In the genomic region with DNA sequence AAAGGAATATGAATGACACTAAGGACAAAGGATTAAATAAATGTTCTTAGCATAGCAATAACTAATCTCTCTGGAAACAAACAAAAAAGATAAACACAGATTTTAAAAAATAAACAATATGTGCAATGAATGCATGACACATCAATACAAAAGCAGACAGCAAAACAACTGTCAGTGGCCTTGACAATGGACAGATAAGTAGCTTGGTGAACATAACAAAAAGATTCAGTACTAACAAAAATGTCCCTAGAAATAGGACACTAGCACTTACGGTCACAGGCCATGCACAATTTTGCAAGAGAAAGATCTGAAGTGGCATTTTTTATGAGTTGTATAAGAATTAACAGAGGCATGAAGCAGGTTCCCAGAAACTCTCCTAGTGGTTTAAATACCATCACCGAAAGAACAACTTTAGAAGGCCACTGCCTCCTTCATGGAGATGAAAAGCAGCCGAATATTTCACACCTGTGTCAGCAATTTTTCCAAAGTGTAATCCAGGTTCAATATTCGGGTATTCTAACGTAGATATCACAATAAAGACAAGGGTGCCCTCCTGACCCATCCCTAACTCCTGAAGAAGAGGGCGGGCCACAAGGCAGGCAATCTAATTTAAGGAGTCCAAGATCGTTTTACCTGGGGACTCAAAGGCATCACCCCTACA, we compare ENCODE assay signal across 15 cellular contexts.
DNase-seq lines count a peak whose midpoint lies in the region; ATAC-seq and TF ChIP-seq lines count a peak whose summit lies in the region.
"Had no signal": no experiment of that assay in that cellular context is flagged by ENCODE, and none has a peak within 500 bp of the region (broad histone marks: within the 10 kb centered on the region; RNA-seq: fewer than 3 reads in every experiment).

No MANE protein-coding gene starts in this region.

- peaks cover 88% of the 10 kb centered on the region for H3K4me1 Mint-ChIP-seq in CD4-positive, alpha-beta T cell (ENCODE audit: low read depth)
- peaks cover 56 to 72% (median 65%) of the 10 kb centered on the region in 3 donors for H3K4me1 Mint-ChIP-seq in IgD-negative memory B cell
- peaks cover 31 to 100% (median 86%) of the 10 kb centered on the region in 7 donors for H3K4me1 Mint-ChIP-seq in naive thymus-derived CD4-positive, alpha-beta T cell

- no peak for TF ChIP-seq CTCF in CD4-positive, alpha-beta T cell (IDR thresholded peaks at IDR 0.05)
- no peak for TF ChIP-seq CTCF in dorsolateral prefrontal cortex (IDR thresholded peaks at IDR 0.05 in 54 of 56, conservative IDR thresholded peaks at IDR 0.05 in 2 of 56; ENCODE audit: low read depth in 1 of 56, partially characterized antibody in 56 of 56)

- H3K27me3 Mint-ChIP-seq in CD4-positive, alpha-beta T cell = no peaks in the 10 kb centered on the region
- H3K27me3 Mint-ChIP-seq in IgD-negative memory B cell = no peaks in the 10 kb centered on the region
- no peaks in the 10 kb centered on the region for H3K27me3 Mint-ChIP-seq in naive thymus-derived CD4-positive, alpha-beta T cell

- DNase-seq in CD4-positive, alpha-beta T cell = no peak
- no peak for DNase-seq in dorsolateral prefrontal cortex
- no peak for DNase-seq in naive thymus-derived CD4-positive, alpha-beta T cell
- no peak for DNase-seq in GM03348 (ENCODE audit: low spot score)
- DNase-seq in occipital lobe (lab: John Stamatoyannopoulos, UW) = no peak
- DNase-seq: activated CD4-positive, alpha-beta T cell treated with anti-CD3 and anti-CD28 coated beads, Interleukin-2, amount 50 U/mL, for 1 hour; midbrain; MM.1S; NCI-H1436 treated with DMSO at 0.1 percent for 48 hours; NCI-H69; SJCRH30 had no signal

- POLR2A ChIA-PET in CD4-positive, alpha-beta T cell (lab: Charles Lee) = interaction anchor here (0.6 kb wide), 1 partner anchor 251 kb away, joined by 3 read pairs; no protein-coding TSS in a partner anchor
- POLR2A ChIA-PET in naive thymus-derived CD4-positive, alpha-beta T cell (lab: Charles Lee) = interaction anchor here (0.8 to 2.8 kb wide), 2 partner anchors 10 to 11 kb away, joined by 3 to 10 read pairs; no protein-coding TSS in a partner anchor

- H3K27ac Mint-ChIP-seq in CD4-positive, alpha-beta T cell = peak overlapping the region; percentile 47
- peak overlapping the region; percentile 73 to 88 (median 86) for H3K27ac Mint-ChIP-seq in IgD-negative memory B cell
- peak overlapping the region in 5 of 9 donors; percentile 10 to 69 (median 43) for H3K27ac Mint-ChIP-seq in naive thymus-derived CD4-positive, alpha-beta T cell
- H3K27ac Mint-ChIP-seq: T-helper 1 cell treated with Interleukin-12 subunit alpha and Interleukin-12 subunit beta and Interleukin-4 antibody, amounts not matched to agents 30 μg/mL and 1 μg/mL, for 36 hours had no signal

- H3K36me3 ChIP-seq in naive thymus-derived CD4-positive, alpha-beta T cell (ENCODE audit: control insufficient read depth in 2 of 3, insufficient read depth in 3 of 3, low read length in 3 of 3) = peaks cover 0 to 20% (median 5%) of the 10 kb centered on the region in 3 experiments
- H3K36me3 ChIP-seq: SJCRH30 had no signal

- intact Hi-C loops in CD4-positive, alpha-beta T cell (cut with DNase I, micrococcal nuclease) = no loop called here
- intact Hi-C loops in dorsolateral prefrontal cortex (cut with DNase I) = no loop called here
- intact Hi-C loops in naive thymus-derived CD4-positive, alpha-beta T cell (cut with micrococcal nuclease) = no loop called here

- H3K9me3 ChIP-seq in CD4-positive, alpha-beta T cell (ENCODE audit: control insufficient read depth, low read length) = no peaks in the 10 kb centered on the region
- H3K9me3 ChIP-seq in naive thymus-derived CD4-positive, alpha-beta T cell (ENCODE audit: control insufficient read depth in 2 of 3, low read length in 3 of 3) = no peaks in the 10 kb centered on the region
- H3K9me3 ChIP-seq: gastroesophageal sphincter, SJCRH30 had no signal

- no peak overlapping the region for H3K27ac ChIP-seq in CD4-positive, alpha-beta T cell (ENCODE audit: low read depth, low read length)
- H3K27ac ChIP-seq in dorsolateral prefrontal cortex = peak overlapping the region in 45 of 59 donors; percentile 4 to 76 (median 46)
- H3K27ac ChIP-seq in naive thymus-derived CD4-positive, alpha-beta T cell (ENCODE audit: low read depth, low read length) = no peak overlapping the region
- H3K27ac ChIP-seq: gastroesophageal sphincter, SJCRH30 had no signal

- peak overlapping the region in 33 of 59 donors; percentile 1 to 40 (median 17) for H3K4me3 ChIP-seq in dorsolateral prefrontal cortex
- H3K4me3 ChIP-seq in naive thymus-derived CD4-positive, alpha-beta T cell (ENCODE audit: low read length) = no peak overlapping the region
- H3K4me3 ChIP-seq: gastroesophageal sphincter, SJCRH30 had no signal

- no peaks in the 10 kb centered on the region for H3K9me3 Mint-ChIP-seq in CD4-positive, alpha-beta T cell
- H3K9me3 Mint-ChIP-seq in IgD-negative memory B cell = no peaks in the 10 kb centered on the region
- H3K9me3 Mint-ChIP-seq in naive thymus-derived CD4-positive, alpha-beta T cell = peaks cover 0 to 8% (median 0%) of the 10 kb centered on the region in 11 donors
- H3K9me3 Mint-ChIP-seq: T-helper 1 cell treated with Interleukin-12 subunit alpha and Interleukin-12 subunit beta and Interleukin-4 antibody, amounts not matched to agents 30 μg/mL and 1 μg/mL, for 36 hours had no signal

- CTCF ChIA-PET in CD4-positive, alpha-beta T cell (lab: Charles Lee) = interaction anchor here (0.5 to 0.8 kb wide), 2 partner anchors 9 to 33 kb away, joined by 3 to 5 read pairs; no protein-coding TSS in a partner anchor
- CTCF ChIA-PET in naive thymus-derived CD4-positive, alpha-beta T cell (lab: Charles Lee) = interaction anchor here (0.7 to 0.9 kb wide), 3 partner anchors 8 to 196 kb away, joined by 3 to 4 read pairs (median 3); no protein-coding TSS in a partner anchor

- no peaks in the 10 kb centered on the region for H3K27me3 ChIP-seq in CD4-positive, alpha-beta T cell (ENCODE audit: control insufficient read depth, insufficient read depth, low read length)
- no peaks in the 10 kb centered on the region for H3K27me3 ChIP-seq in dorsolateral prefrontal cortex
- no peaks in the 10 kb centered on the region for H3K27me3 ChIP-seq in naive thymus-derived CD4-positive, alpha-beta T cell (ENCODE audit: control insufficient read depth in 2 of 2, insufficient read depth in 2 of 2, low read length in 2 of 2)
- H3K27me3 ChIP-seq: gastroesophageal sphincter, SJCRH30 had no signal

- H3K4me3 Mint-ChIP-seq in CD4-positive, alpha-beta T cell = peak overlapping the region; percentile 20
- peak overlapping the region in 2 of 4 donors; percentile 5 to 34 for H3K4me3 Mint-ChIP-seq in IgD-negative memory B cell
- H3K4me3 Mint-ChIP-seq in naive thymus-derived CD4-positive, alpha-beta T cell = peak overlapping the region in 6 of 10 donors; percentile 1 to 47 (median 26)
- H3K4me3 Mint-ChIP-seq: T-helper 1 cell treated with Interleukin-12 subunit alpha and Interleukin-12 subunit beta and Interleukin-4 antibody, amounts not matched to agents 30 μg/mL and 1 μg/mL, for 36 hours had no signal

- no peak for ATAC-seq in CD4-positive, alpha-beta T cell (ENCODE audit: poor library complexity)
- no peak for ATAC-seq in naive thymus-derived CD4-positive, alpha-beta T cell
- no peak for ATAC-seq in GM18517 (IDR thresholded peaks at IDR 0.05; ENCODE audit: unreplicated experiment)
- ATAC-seq: gastroesophageal sphincter had no signal

- H3K36me3 Mint-ChIP-seq in CD4-positive, alpha-beta T cell (ENCODE audit: low read depth) = peaks cover 91% of the 10 kb centered on the region
- peaks cover 6% of the 10 kb centered on the region for H3K36me3 Mint-ChIP-seq in IgD-negative memory B cell
- peaks cover 2 to 39% (median 12%) of the 10 kb centered on the region in 5 donors for H3K36me3 Mint-ChIP-seq in naive thymus-derived CD4-positive, alpha-beta T cell

- peaks cover 50 to 80% of the 10 kb centered on the region in 2 donors for H3K4me1 ChIP-seq in naive thymus-derived CD4-positive, alpha-beta T cell (ENCODE audit: control insufficient read depth in 2 of 2, insufficient read depth in 2 of 2, low read length in 2 of 2)
- H3K4me1 ChIP-seq: SJCRH30 had no signal

Comparison
In these comparisons a context has a peak if more than half of its experiments do, and no peak if none do; other contexts are left out.
1. H3K27ac ChIP-seq: peak in dorsolateral prefrontal cortex (45 of 59); none in CD4-positive, alpha-beta T cell (single experiment) and naive thymus-derived CD4-positive, alpha-beta T cell (single experiment).
2. Peak in every context shown above with its lines, with median percentiles within 50 percentile points of each other: H3K27ac Mint-ChIP-seq.